Comparison of ENCODE assay signal across 17 cellular contexts in genomic region chr2:219173176-219173575, GRCh38.
"Had no signal": no experiment of that assay in that cellular context is flagged by ENCODE, and none has a peak within 500 bp of the region (broad histone marks: within the 10 kb centered on the region; RNA-seq: fewer than 3 reads in every experiment).

No MANE protein-coding gene starts in this region.

- H3K9me3 Mint-ChIP-seq: activated naive CD8-positive, alpha-beta T cell treated with anti-CD3 and anti-CD28 coated beads, Interleukin-2, amount 10 ng/mL, durations not matched to agents 7 days and 5 days; brain; endodermal cell; memory B cell; naive B cell had no signal

- H3K27ac Mint-ChIP-seq: activated naive CD8-positive, alpha-beta T cell treated with anti-CD3 and anti-CD28 coated beads, Interleukin-2, amount 10 ng/mL, durations not matched to agents 7 days and 5 days; endodermal cell; memory B cell had no signal

- DNase-seq: activated CD4-positive, alpha-beta T cell treated with anti-CD3 and anti-CD28 coated beads, Interleukin-2, amount 50 U/mL, for 48 hours; activated CD4-positive, CD25-positive, alpha-beta regulatory T cell; activated CD8-positive, alpha-beta memory T cell treated with anti-CD3 and anti-CD28 coated beads, Interleukin-2, amount 50 U/mL, for 4 hours; activated gamma-delta T cell treated with Interleukin-2 at 50 U/mL for 16 hours; activated naive CD8-positive, alpha-beta T cell treated with anti-CD3 and anti-CD28 coated beads, Interleukin-2, amount 10 ng/mL, durations not matched to agents 7 days and 5 days; anterior cingulate cortex; caudate nucleus; endodermal cell; foreskin keratinocyte; naive B cell; T-helper 1 cell; T1000; upper lobe of left lung had no signal

- ATAC-seq: foreskin keratinocyte, right cardiac atrium, SK-N-SH treated with all-trans-retinoic acid at 6 μM for 48 hours had no signal

- H3K4me3 Mint-ChIP-seq: activated naive CD8-positive, alpha-beta T cell treated with anti-CD3 and anti-CD28 coated beads, Interleukin-2, amount 10 ng/mL, durations not matched to agents 7 days and 5 days; brain; endodermal cell; memory B cell had no signal

- H3K27me3 Mint-ChIP-seq: activated naive CD8-positive, alpha-beta T cell treated with anti-CD3 and anti-CD28 coated beads, Interleukin-2, amount 10 ng/mL, durations not matched to agents 7 days and 5 days; memory B cell; naive B cell had no signal
